Comparison of ENCODE assay signal across 2 cellular contexts in the genomic region with DNA sequence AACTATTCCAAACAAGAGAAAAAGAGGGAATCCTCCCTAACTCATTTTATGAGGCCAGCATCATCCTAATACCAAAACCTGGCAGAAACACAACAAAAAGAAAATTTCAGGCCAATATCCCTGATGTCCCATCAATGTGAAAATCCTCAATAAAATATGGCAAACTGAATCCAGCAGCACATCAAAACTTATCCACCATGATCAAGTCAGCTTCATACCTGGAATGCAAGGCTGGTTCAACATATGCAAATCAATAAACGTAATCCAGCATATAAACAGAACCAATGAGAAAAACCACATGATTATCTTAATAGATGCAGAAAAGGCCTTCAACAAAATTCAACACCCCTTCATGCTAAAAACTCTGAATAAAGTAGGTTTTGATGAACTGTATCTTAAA. TPM values are rescaled to one million over a fixed set of nuclear protein-coding genes. Genes with fewer than 3 reads are reported as not detected.
"Had no signal": no experiment of that assay in that cellular context is flagged by ENCODE, and none has a peak within 500 bp of the region (broad histone marks: within the 10 kb centered on the region; RNA-seq: fewer than 3 reads in every experiment).

No MANE protein-coding gene starts in this region.

RNA-seq across cellular contexts. Expression of gene CST7, which starts 2.7 kb away (rescaled TPM):
- total RNA-seq: chondrocyte, WTC11 had no signal
